20 cellular contexts compared by ENCODE assay signal in the genomic region with DNA sequence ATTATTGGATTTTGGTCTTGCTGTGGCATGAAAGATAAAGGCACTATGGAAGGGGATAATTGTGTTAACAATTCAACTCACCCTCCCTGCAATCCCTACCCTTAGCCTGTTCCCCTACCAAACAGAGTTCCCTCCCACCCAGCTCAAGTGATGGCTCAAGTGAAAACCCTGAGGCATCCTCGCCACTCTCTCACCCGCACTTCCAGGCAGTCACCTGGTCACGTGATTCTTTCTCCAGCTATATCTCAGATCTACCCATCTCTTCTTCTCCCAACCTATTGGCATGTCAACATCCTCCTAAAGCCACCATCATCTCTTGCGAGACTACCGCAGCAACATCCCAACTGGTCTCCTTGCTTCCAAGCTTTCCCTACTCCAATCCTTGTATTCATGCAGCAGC.
DNase-seq lines count a peak whose midpoint lies in the region; ATAC-seq and TF ChIP-seq lines count a peak whose summit lies in the region.
"Had no signal": no experiment of that assay in that cellular context is flagged by ENCODE, and none has a peak within 500 bp of the region (broad histone marks: within the 10 kb centered on the region; RNA-seq: fewer than 3 reads in every experiment).

No MANE protein-coding gene starts in this region.

- H3K27me3 Mint-ChIP-seq in stimulated activated naive CD8-positive, alpha-beta T cell treated with anti-CD3 and anti-CD28 coated beads, Interleukin-15, Interleukin-2, amounts not matched to agents 100 ng/mL and 50 ng/mL, for 24 hours, result no peaks in the 10 kb centered on the region
- H3K27me3 Mint-ChIP-seq in stimulated activated naive CD8-positive, alpha-beta T cell treated with anti-CD3 and anti-CD28 coated beads, Interleukin-15, amount 100 ng/mL, for 72 hours, result no peaks in the 10 kb centered on the region
- no peaks in the 10 kb centered on the region for H3K27me3 Mint-ChIP-seq in activated naive CD8-positive, alpha-beta T cell treated with anti-CD3 and anti-CD28 coated beads, Interleukin-2, amount 50 U/mL, for 24 hours
- H3K27me3 Mint-ChIP-seq in nephron progenitor cell (ENCODE audit: low read depth, poor library complexity), result no peaks in the 10 kb centered on the region
- H3K27me3 Mint-ChIP-seq: CD4-positive, alpha-beta T cell had no signal

- no peaks in the 10 kb centered on the region for H3K9me3 Mint-ChIP-seq in stimulated activated naive CD8-positive, alpha-beta T cell treated with anti-CD3 and anti-CD28 coated beads, Interleukin-15, Interleukin-2, amounts not matched to agents 100 ng/mL and 50 ng/mL, for 24 hours
- no peaks in the 10 kb centered on the region for H3K9me3 Mint-ChIP-seq in stimulated activated naive CD8-positive, alpha-beta T cell treated with anti-CD3 and anti-CD28 coated beads, Interleukin-15, amount 100 ng/mL, for 72 hours
- H3K9me3 Mint-ChIP-seq in activated naive CD8-positive, alpha-beta T cell treated with anti-CD3 and anti-CD28 coated beads, Interleukin-2, amount 50 U/mL, for 24 hours, result no peaks in the 10 kb centered on the region
- no peaks in the 10 kb centered on the region for H3K9me3 Mint-ChIP-seq in nephron progenitor cell
- H3K9me3 Mint-ChIP-seq: CD4-positive, alpha-beta T cell had no signal

- H3K4me1 Mint-ChIP-seq in stimulated activated naive CD8-positive, alpha-beta T cell treated with anti-CD3 and anti-CD28 coated beads, Interleukin-15, Interleukin-2, amounts not matched to agents 100 ng/mL and 50 ng/mL, for 24 hours (ENCODE audit: low read depth), result no peaks in the 10 kb centered on the region
- no peaks in the 10 kb centered on the region for H3K4me1 Mint-ChIP-seq in stimulated activated naive CD8-positive, alpha-beta T cell treated with anti-CD3 and anti-CD28 coated beads, Interleukin-15, amount 100 ng/mL, for 72 hours
- H3K4me1 Mint-ChIP-seq in activated naive CD8-positive, alpha-beta T cell treated with anti-CD3 and anti-CD28 coated beads, Interleukin-2, amount 50 U/mL, for 24 hours, result peaks cover 2% of the 10 kb centered on the region
- peaks cover 23% of the 10 kb centered on the region for H3K4me1 Mint-ChIP-seq in nephron progenitor cell

- H3K4me3 Mint-ChIP-seq in stimulated activated naive CD8-positive, alpha-beta T cell treated with anti-CD3 and anti-CD28 coated beads, Interleukin-15, Interleukin-2, amounts not matched to agents 100 ng/mL and 50 ng/mL, for 24 hours, result no peak overlapping the region
- no peak overlapping the region for H3K4me3 Mint-ChIP-seq in stimulated activated naive CD8-positive, alpha-beta T cell treated with anti-CD3 and anti-CD28 coated beads, Interleukin-15, amount 100 ng/mL, for 72 hours
- no peak overlapping the region for H3K4me3 Mint-ChIP-seq in activated naive CD8-positive, alpha-beta T cell treated with anti-CD3 and anti-CD28 coated beads, Interleukin-2, amount 50 U/mL, for 24 hours
- H3K4me3 Mint-ChIP-seq in nephron progenitor cell, result no peak overlapping the region
- H3K4me3 Mint-ChIP-seq: CD4-positive, alpha-beta T cell had no signal

- TF ChIP-seq CTCF in nephron progenitor cell (IDR thresholded peaks at IDR 0.05), result no peak

- no peak for ATAC-seq in stimulated activated naive CD8-positive, alpha-beta T cell treated with anti-CD3 and anti-CD28 coated beads, Interleukin-15, amount 100 ng/mL, for 72 hours
- no peak for ATAC-seq in activated naive CD8-positive, alpha-beta T cell treated with anti-CD3 and anti-CD28 coated beads, Interleukin-2, amount 50 U/mL, for 24 hours
- no peak for ATAC-seq in GM19023 (IDR thresholded peaks at IDR 0.05; ENCODE audit: unreplicated experiment)
- ATAC-seq: HepG2, K562 had no signal

- peaks cover 81% of the 10 kb centered on the region for H3K36me3 Mint-ChIP-seq in stimulated activated naive CD8-positive, alpha-beta T cell treated with anti-CD3 and anti-CD28 coated beads, Interleukin-15, Interleukin-2, amounts not matched to agents 100 ng/mL and 50 ng/mL, for 24 hours (ENCODE audit: low read depth)
- peaks cover 69% of the 10 kb centered on the region for H3K36me3 Mint-ChIP-seq in activated naive CD8-positive, alpha-beta T cell treated with anti-CD3 and anti-CD28 coated beads, Interleukin-2, amount 50 U/mL, for 24 hours (ENCODE audit: low read depth)
- peaks cover 16% of the 10 kb centered on the region for H3K36me3 Mint-ChIP-seq in nephron progenitor cell (ENCODE audit: low read depth)

- DNase-seq in stimulated activated naive CD8-positive, alpha-beta T cell treated with anti-CD3 and anti-CD28 coated beads, Interleukin-15, amount 100 ng/mL, for 72 hours, result no peak
- no peak for DNase-seq in activated naive CD8-positive, alpha-beta T cell treated with anti-CD3 and anti-CD28 coated beads, Interleukin-2, amount 50 U/mL, for 24 hours
- DNase-seq in nephron progenitor cell (no peak), NCI-H2107 treated with DMSO at 0.1 percent for 48 hours (lab: John Stamatoyannopoulos, UW; ENCODE audit: unreplicated experiment) (no peak), NCI-H524 (lab: John Stamatoyannopoulos, UW) (no peak)
- DNase-seq: AML-193; CD4-positive, alpha-beta T cell; DMS53; Kasumi-1; MV-4-11; NCI-H1105; NCI-H1436 treated with DMSO at 0.1 percent for 48 hours; NCI-H187 treated with DMSO at 0.1 percent for 48 hours; NCI-H2107; NCI-H69; SHP77 treated with DMSO at 0.1 percent for 48 hours had no signal

- H3K27ac Mint-ChIP-seq in stimulated activated naive CD8-positive, alpha-beta T cell treated with anti-CD3 and anti-CD28 coated beads, Interleukin-15, Interleukin-2, amounts not matched to agents 100 ng/mL and 50 ng/mL, for 24 hours, result peak overlapping the region; percentile 46
- H3K27ac Mint-ChIP-seq in stimulated activated naive CD8-positive, alpha-beta T cell treated with anti-CD3 and anti-CD28 coated beads, Interleukin-15, amount 100 ng/mL, for 72 hours, result no peak overlapping the region
- H3K27ac Mint-ChIP-seq in activated naive CD8-positive, alpha-beta T cell treated with anti-CD3 and anti-CD28 coated beads, Interleukin-2, amount 50 U/mL, for 24 hours, result peak overlapping the region; percentile 49
- H3K27ac Mint-ChIP-seq in nephron progenitor cell, result peak overlapping the region; percentile 8
- H3K27ac Mint-ChIP-seq: CD4-positive, alpha-beta T cell had no signal

Comparison
In these comparisons a context has a peak if more than half of its experiments do, and no peak if none do; other contexts are left out.
1. H3K27ac Mint-ChIP-seq: peak in stimulated activated naive CD8-positive, alpha-beta T cell treated with anti-CD3 and anti-CD28 coated beads, Interleukin-15, Interleukin-2, amounts not matched to agents 100 ng/mL and 50 ng/mL, for 24 hours (single experiment), activated naive CD8-positive, alpha-beta T cell treated with anti-CD3 and anti-CD28 coated beads, Interleukin-2, amount 50 U/mL, for 24 hours (single experiment) and nephron progenitor cell (single experiment); none in stimulated activated naive CD8-positive, alpha-beta T cell treated with anti-CD3 and anti-CD28 coated beads, Interleukin-15, amount 100 ng/mL, for 72 hours (0 of 2).